Comparison of ENCODE assay signal across 14 cellular contexts in genomic region chr17:58081641-58082340, GRCh38. TPM values are rescaled to one million over a fixed set of nuclear protein-coding genes. Genes with fewer than 3 reads are reported as not detected.
DNase-seq lines count a peak whose midpoint lies in the region; ATAC-seq and TF ChIP-seq lines count a peak whose summit lies in the region.
"Had no signal": no experiment of that assay in that cellular context is flagged by ENCODE, and none has a peak within 500 bp of the region (broad histone marks: within the 10 kb centered on the region; RNA-seq: fewer than 3 reads in every experiment).

No MANE protein-coding gene starts in this region.

- no peak for TF ChIP-seq POLR2A in lower leg skin (IDR thresholded peaks at IDR 0.05)

- H4K20me1 ChIP-seq in BLaER1 (peaks cover 34% of the 10 kb centered on the region), PC-3 (ENCODE audit: low read length) (peaks cover 32% of the 10 kb centered on the region)

- no peaks in the 10 kb centered on the region for H3K9me3 Mint-ChIP-seq in nephron progenitor cell
- H3K9me3 Mint-ChIP-seq: central memory CD8-positive, alpha-beta T cell had no signal

- DNase-seq in nephron progenitor cell, result peak; percentile 38
- DNase-seq in A673 (ENCODE audit: low spot score), result no peak
- DNase-seq in NCI-H446 (lab: John Stamatoyannopoulos, UW), result no peak
- DNase-seq in lower leg skin (ENCODE audit: low spot score in 2 of 2), result no peak
- no peak for DNase-seq in PC-3
- DNase-seq: activated effector memory CD4-positive, alpha-beta T cell treated with Interleukin-2 at 50 U/mL for 16 hours; MV-4-11; NCI-H446 treated with DMSO at 0.1 percent for 48 hours; stimulated activated CD4-positive, alpha-beta T cell treated with anti-CD3 and anti-CD28 coated beads, Interleukin-12 subunit alpha, Interleukin-12 subunit beta, amount 100 ng/mL, for 4 hours had no signal

- H3K4me3 ChIP-seq in BLaER1 (no peak overlapping the region), HUES48 (ENCODE audit: low read depth, low read length) (no peak overlapping the region), ectodermal cell (ENCODE audit: insufficient read depth, low read depth, low read length) (peak overlapping the region; percentile 14), A673 (ENCODE audit: low read depth, low read length, poor library complexity, severe bottlenecking) (no peak overlapping the region), lower leg skin (ENCODE audit: low read depth, poor library complexity, severe bottlenecking) (no peak overlapping the region), PC-3 (ENCODE audit: low read length) (no peak overlapping the region)

- H3K36me3 Mint-ChIP-seq in nephron progenitor cell (ENCODE audit: low read depth), result peaks cover 6% of the 10 kb centered on the region

- peaks cover 34% of the 10 kb centered on the region for H3K79me2 ChIP-seq in PC-3 (ENCODE audit: low read length)

- H3K4me1 ChIP-seq in BLaER1, result peaks cover 41% of the 10 kb centered on the region
- H3K4me1 ChIP-seq in HUES48 (ENCODE audit: control insufficient read depth, insufficient read depth, low read length), result peaks cover 22% of the 10 kb centered on the region
- H3K4me1 ChIP-seq in ectodermal cell (ENCODE audit: control insufficient read depth, insufficient read depth, low read length), result peaks cover 42% of the 10 kb centered on the region
- peaks cover 15% of the 10 kb centered on the region for H3K4me1 ChIP-seq in A673 (ENCODE audit: insufficient read depth, low read length, poor library complexity, severe bottlenecking)
- H3K4me1 ChIP-seq in PC-3 (ENCODE audit: insufficient read depth, low read length), result peaks cover 22% of the 10 kb centered on the region

- H3K9ac ChIP-seq in BLaER1 (no peak overlapping the region), HUES48 (ENCODE audit: low read depth, low read length) (no peak overlapping the region), PC-3 (ENCODE audit: low read length) (no peak overlapping the region)

- TF ChIP-seq CTCF in nephron progenitor cell (IDR thresholded peaks at IDR 0.05) (no peak), A673 (conservative IDR thresholded peaks at IDR 0.05; ENCODE audit: low read depth, low read length) (no peak), lower leg skin (IDR thresholded peaks at IDR 0.05) (no peak), PC-3 (conservative IDR thresholded peaks at IDR 0.05; ENCODE audit: low read depth, low read length) (no peak)

- 68% methylated on average over 16 of the region's 16 CpGs for WGBS in ectodermal cell, 2 experiments
- 82 to 84% methylated on average over 16 of the region's 16 CpGs for WGBS in lower leg skin, 2 donors

- no peaks in the 10 kb centered on the region for H3K27me3 Mint-ChIP-seq in nephron progenitor cell (ENCODE audit: low read depth, poor library complexity)
- H3K27me3 Mint-ChIP-seq: central memory CD8-positive, alpha-beta T cell had no signal

- POLR2A ChIA-PET in A673 (lab: Charles Lee; ENCODE audit: low non-redundant PET), result no interaction called here
- POLR2A ChIA-PET in PC-3 (lab: Charles Lee; ENCODE audit: unreplicated experiment), result no interaction called here

- H3K4me1 Mint-ChIP-seq in nephron progenitor cell, result peaks cover 66% of the 10 kb centered on the region

- H3K27ac Mint-ChIP-seq in nephron progenitor cell, result peak overlapping the region; percentile 99

- H3K4me3 Mint-ChIP-seq in nephron progenitor cell, result peak overlapping the region; percentile 53

- ATAC-seq in PC-3, result no peak
- ATAC-seq: activated CD4-positive, CD25-positive, alpha-beta regulatory T cell treated with anti-CD3 and anti-CD28 coated beads, Interleukin-2, amount 50 U/mL, for 24 hours had no signal

- intact Hi-C loops in A673 (cut with micrococcal nuclease; ENCODE audit: unreplicated experiment), result loop anchor here (5.0 to 10.0 kb wide), 2 partner anchors 74 to 227 kb away; partner anchors contain the start of genes MRPS23 and SRSF1
- intact Hi-C loops in lower leg skin (cut with DNase I; ENCODE audit: low total_unique reads), result no loop called here
- intact Hi-C loops in PC-3 (cut with micrococcal nuclease), result no loop called here

- no peak overlapping the region for H2AFZ ChIP-seq in PC-3 (ENCODE audit: low read length)

- H3K36me3 ChIP-seq in BLaER1, result peaks cover 20% of the 10 kb centered on the region
- peaks cover 18% of the 10 kb centered on the region for H3K36me3 ChIP-seq in HUES48 (ENCODE audit: control insufficient read depth, insufficient read depth, low read length)
- H3K36me3 ChIP-seq in ectodermal cell (ENCODE audit: control insufficient read depth, insufficient read depth, low read length), result peaks cover 10% of the 10 kb centered on the region
- peaks cover 3% of the 10 kb centered on the region for H3K36me3 ChIP-seq in A673 (ENCODE audit: insufficient read depth, low read length, poor library complexity, severe bottlenecking)
- H3K36me3 ChIP-seq in PC-3 (ENCODE audit: low read depth, low read length), result peaks cover 20% of the 10 kb centered on the region

- peak overlapping the region; percentile 94 for H3K27ac ChIP-seq in BLaER1
- H3K27ac ChIP-seq in HUES48 (ENCODE audit: low read depth, low read length), result peak overlapping the region; percentile 94
- peak overlapping the region; percentile 97 for H3K27ac ChIP-seq in ectodermal cell (ENCODE audit: insufficient read depth, low read depth, low read length, poor library complexity, severe bottlenecking)
- no peak overlapping the region for H3K27ac ChIP-seq in A673 (ENCODE audit: low read depth, low read length, poor library complexity, severe bottlenecking)
- H3K27ac ChIP-seq in PC-3 (ENCODE audit: low read length), result no peak overlapping the region

- H3K9me2 ChIP-seq in PC-3 (replicated peaks; ENCODE audit: low read length), result no peaks in the 10 kb centered on the region

- BruUV-seq in A673 (replicated peaks; lab: Mats Ljungman, UMichigan) (no TSS peak), PC-3 (replicated peaks; lab: Mats Ljungman, UMichigan) (no TSS peak)

- H3K27me3 ChIP-seq in BLaER1, result no peaks in the 10 kb centered on the region
- no peaks in the 10 kb centered on the region for H3K27me3 ChIP-seq in HUES48 (ENCODE audit: control insufficient read depth, insufficient read depth, low read length)
- no peaks in the 10 kb centered on the region for H3K27me3 ChIP-seq in ectodermal cell (ENCODE audit: control insufficient read depth, insufficient read depth, low read length, poor library complexity, severe bottlenecking)
- H3K27me3 ChIP-seq in A673 (replicated peaks; ENCODE audit: insufficient read depth, low read depth, low read length, poor library complexity), result peaks cover 25% of the 10 kb centered on the region
- H3K27me3 ChIP-seq in PC-3 (ENCODE audit: low read length), result peaks cover 9% of the 10 kb centered on the region; the same call in 1 of the 2 replicates

- H3K9me3 ChIP-seq in BLaER1, result no peaks in the 10 kb centered on the region
- H3K9me3 ChIP-seq in HUES48 (ENCODE audit: control insufficient read depth, insufficient read depth, low read length), result no peaks in the 10 kb centered on the region
- H3K9me3 ChIP-seq in ectodermal cell (ENCODE audit: control insufficient read depth, low read length), result no peaks in the 10 kb centered on the region
- no peaks in the 10 kb centered on the region for H3K9me3 ChIP-seq in A673 (ENCODE audit: low read depth, low read length, poor library complexity, severe bottlenecking)
- no peaks in the 10 kb centered on the region for H3K9me3 ChIP-seq in PC-3 (ENCODE audit: low read length)

- H3K4me2 ChIP-seq in BLaER1 (peak overlapping the region; percentile 92), PC-3 (ENCODE audit: low read length) (no peak overlapping the region)

- H3F3A ChIP-seq in PC-3 (ENCODE audit: low read length, unreplicated experiment), result no peaks in the 10 kb centered on the region

- CTCF ChIA-PET in A673 (lab: Charles Lee), result no interaction called here
- CTCF ChIA-PET in PC-3 (lab: Charles Lee), result no interaction called here

RNA-seq across cellular contexts. Expression of gene DYNLL2, which starts 1.4 kb away (rescaled TPM):
- 120 TPM for polyA plus RNA-seq in ectodermal cell (2013, experiment 1 of 4)
- polyA plus RNA-seq in ectodermal cell (2013, experiment 2 of 4), result 127 TPM
- polyA plus RNA-seq in ectodermal cell (2013, experiment 3 of 4), result 71.9 TPM
- 82.3 TPM for polyA plus RNA-seq in ectodermal cell (2013, experiment 4 of 4)
- total RNA-seq in A673 (2021) (29.1 and 29.8 TPM in 2 replicates), lower leg skin (10 to 100 TPM in 3 of 4 donors, 1 to 10 TPM in 1; 9.7 to 14.3 (median 10.9) TPM), PC-3 (2014; rRNA removed) (38.0 and 50.3 TPM in 2 replicates)

Comparison
In these comparisons a context has a peak if more than half of its experiments do, and no peak if none do; other contexts are left out.
1. H3K27ac ChIP-seq: peak in BLaER1 (single experiment), HUES48 (single experiment) and ectodermal cell (single experiment); none in A673 (single experiment) and PC-3 (single experiment).